8 cellular contexts compared by ENCODE assay signal in the genomic region with DNA sequence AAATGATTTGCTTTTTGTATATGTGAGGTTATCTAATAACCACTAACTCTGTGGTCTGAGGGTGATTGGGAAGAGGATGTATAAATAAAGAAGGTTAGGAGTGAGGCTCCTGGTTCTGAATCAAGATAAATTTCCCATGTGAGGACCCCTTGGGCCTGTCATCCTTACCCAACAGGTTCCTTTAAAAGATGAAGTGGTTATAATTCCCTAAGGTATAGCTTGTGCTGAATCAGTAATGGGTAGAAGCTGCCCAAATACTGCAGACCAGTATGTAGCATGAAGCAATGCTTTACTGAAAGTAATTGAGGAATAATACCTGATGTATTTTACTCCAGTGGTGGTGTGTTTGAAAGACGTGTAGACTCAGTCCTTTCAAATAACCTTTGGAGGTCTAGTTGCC.
"Had no signal": no experiment of that assay in that cellular context is flagged by ENCODE, and none has a peak within 500 bp of the region (broad histone marks: within the 10 kb centered on the region; RNA-seq: fewer than 3 reads in every experiment).

No MANE protein-coding gene starts in this region.

- H3K4me2 ChIP-seq: GM23338 had no signal

- FAIRE-seq: H1, H54 had no signal

- H3K4me3 Mint-ChIP-seq: GM23338, H9, IgD-negative memory B cell had no signal

- H3K27me3 Mint-ChIP-seq: IgD-negative memory B cell had no signal

- ATAC-seq: GM23338 had no signal

- H3K27ac Mint-ChIP-seq: GM23338, H9, IgD-negative memory B cell had no signal

- H3K9me3 Mint-ChIP-seq: GM23338, H9, IgD-negative memory B cell had no signal

- H2AFZ ChIP-seq: GM23338 had no signal

- DNase-seq: H9, HCEC 1CT, KBM-7 had no signal

- H3K27ac ChIP-seq: HL-60 had no signal

- H3K4me3 ChIP-seq: GM23338 had no signal
